Comparison of ENCODE assay signal across 9 cellular contexts in the genomic region with DNA sequence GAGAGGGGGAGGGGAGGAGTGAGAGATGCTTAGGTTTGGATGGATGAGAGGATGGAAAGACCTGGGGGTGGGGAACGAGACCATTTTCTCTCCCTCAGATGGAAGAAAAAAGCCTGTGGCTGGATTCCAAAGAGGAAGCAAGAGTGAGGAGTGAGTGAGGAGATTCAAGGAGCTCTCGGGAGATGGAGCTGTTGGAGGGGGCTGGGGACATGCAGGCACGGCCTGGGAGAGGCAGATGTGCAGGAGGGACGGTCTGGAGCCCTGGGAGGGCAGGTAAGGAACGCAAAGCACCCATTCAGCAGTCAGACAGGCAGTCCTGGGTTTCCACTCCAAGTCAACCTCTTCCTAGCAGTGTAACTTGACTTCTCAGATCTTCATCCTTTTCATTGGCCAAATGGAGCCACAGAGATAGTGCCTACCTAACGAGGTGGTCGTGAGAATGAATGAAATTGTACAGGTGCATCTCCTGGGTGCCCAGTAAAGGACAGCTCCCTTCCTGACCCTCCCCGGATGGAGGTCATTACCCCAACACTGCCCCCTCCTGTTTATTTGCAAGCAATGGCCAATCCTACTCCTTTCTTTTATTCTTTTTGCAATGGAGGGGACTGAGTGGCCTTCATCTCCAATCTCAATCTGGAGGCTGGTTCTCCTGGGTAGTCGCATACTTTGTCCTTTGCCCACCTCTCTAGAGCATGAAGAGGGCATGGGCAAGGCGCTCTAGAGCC. TPM values are rescaled to one million over a fixed set of nuclear protein-coding genes. Genes with fewer than 3 reads are reported as not detected.
A peak's percentile ranks its signal among the peaks of the same experiment; 100 is the strongest.
DNase-seq lines count a peak whose midpoint lies in the region; ATAC-seq and TF ChIP-seq lines count a peak whose summit lies in the region.
"Had no signal": no experiment of that assay in that cellular context is flagged by ENCODE, and none has a peak within 500 bp of the region (broad histone marks: within the 10 kb centered on the region; RNA-seq: fewer than 3 reads in every experiment).

No MANE protein-coding gene starts in this region.

- H3K9me3 Mint-ChIP-seq in CD4-positive, alpha-beta T cell, result no peaks in the 10 kb centered on the region

- POLR2A ChIA-PET in CD4-positive, alpha-beta T cell (lab: Charles Lee), result no interaction called here

- DNase-seq in CD4-positive, alpha-beta T cell, result no peak
- peak; percentile 85 for DNase-seq in H7
- DNase-seq in WERI-Rb-1, result peak; percentile 34
- no peak for DNase-seq in lower lobe of right lung
- DNase-seq in middle frontal gyrus (ENCODE audit: extremely low spot score, low spot score), result no peak
- DNase-seq: naive B cell had no signal

- ATAC-seq in CD4-positive, alpha-beta T cell (ENCODE audit: poor library complexity), result no peak
- no peak for ATAC-seq in lower lobe of right lung
- no peak for ATAC-seq in HG02884 (IDR thresholded peaks at IDR 0.05; ENCODE audit: unreplicated experiment)
- ATAC-seq in HG02870 (IDR thresholded peaks at IDR 0.05; ENCODE audit: unreplicated experiment), result no peak
- no peak for ATAC-seq in GM19395 (IDR thresholded peaks at IDR 0.05; ENCODE audit: unreplicated experiment)

- H3K36me3 Mint-ChIP-seq in CD4-positive, alpha-beta T cell (ENCODE audit: low read depth), result no peaks in the 10 kb centered on the region
- H3K36me3 Mint-ChIP-seq: naive B cell had no signal

- H3K4me1 Mint-ChIP-seq in CD4-positive, alpha-beta T cell (ENCODE audit: low read depth), result no peaks in the 10 kb centered on the region
- H3K4me1 Mint-ChIP-seq: naive B cell had no signal

- CTCF ChIA-PET in CD4-positive, alpha-beta T cell (lab: Charles Lee), result no interaction called here

- peaks cover 24% of the 10 kb centered on the region for H3K4me1 ChIP-seq in lower lobe of right lung

- H3K4me3 Mint-ChIP-seq in CD4-positive, alpha-beta T cell, result no peak overlapping the region

- H3K27me3 Mint-ChIP-seq in CD4-positive, alpha-beta T cell, result peaks cover 12% of the 10 kb centered on the region

- H3K36me3 ChIP-seq in H7 (replicated peaks; ENCODE audit: control insufficient read depth, insufficient read depth, low read length) (no peaks in the 10 kb centered on the region), WERI-Rb-1 (no peaks in the 10 kb centered on the region), lower lobe of right lung (no peaks in the 10 kb centered on the region)

- intact Hi-C loops in CD4-positive, alpha-beta T cell (cut with DNase I, micrococcal nuclease), result no loop called here
- intact Hi-C loops in lower lobe of right lung (cut with DNase I), result no loop called here

- H3K27ac Mint-ChIP-seq in CD4-positive, alpha-beta T cell, result no peak overlapping the region

- H3K27ac ChIP-seq in CD4-positive, alpha-beta T cell (ENCODE audit: low read depth, low read length), result no peak overlapping the region
- H3K27ac ChIP-seq in WERI-Rb-1, result no peak overlapping the region
- peak overlapping the region; percentile 41 for H3K27ac ChIP-seq in lower lobe of right lung

- no peaks in the 10 kb centered on the region for H3K27me3 ChIP-seq in CD4-positive, alpha-beta T cell (ENCODE audit: control insufficient read depth, insufficient read depth, low read length)
- H3K27me3 ChIP-seq in H7 (ENCODE audit: control insufficient read depth, insufficient read depth, low read length) (no peaks in the 10 kb centered on the region), WERI-Rb-1 (ENCODE audit: insufficient read depth, low read depth, severe bottlenecking) (no peaks in the 10 kb centered on the region), lower lobe of right lung (ENCODE audit: low read depth) (no peaks in the 10 kb centered on the region)

- H3K4me3 ChIP-seq in H7 (ENCODE audit: insufficient read depth, low read depth, low read length) (no peak overlapping the region), WERI-Rb-1 (ENCODE audit: low read depth, low read length) (no peak overlapping the region), lower lobe of right lung (no peak overlapping the region)

- peak; percentile 31 for TF ChIP-seq CTCF in CD4-positive, alpha-beta T cell (IDR thresholded peaks at IDR 0.05)
- TF ChIP-seq CTCF in WERI-Rb-1 (IDR thresholded peaks at IDR 0.05; ENCODE audit: low read depth, low read length) (peak; percentile 60), lower lobe of right lung (IDR thresholded peaks at IDR 0.05) (peak; percentile 32)

- H3K9me3 ChIP-seq in CD4-positive, alpha-beta T cell (ENCODE audit: control insufficient read depth, low read length), result no peaks in the 10 kb centered on the region
- no peaks in the 10 kb centered on the region for H3K9me3 ChIP-seq in WERI-Rb-1 (ENCODE audit: severe bottlenecking)
- no peaks in the 10 kb centered on the region for H3K9me3 ChIP-seq in lower lobe of right lung

RNA-seq across cellular contexts. Expression of a gene that starts 52.2 kb away (rescaled TPM):
- under 1 TPM in 1 of 2 experiments, not detected in 1; 0.17 TPM for total RNA-seq in CD4-positive, alpha-beta T cell
- 66.8 and 67.1 TPM in 2 replicates for total RNA-seq in H7 (2014; rRNA removed; shearing (Covaris generic))
- total RNA-seq in lower lobe of right lung, result 55.7 TPM

Comparison
In these comparisons a context has a peak if more than half of its experiments do, and no peak if none do; other contexts are left out.
1. DNase-seq: peak in H7 (single experiment) and WERI-Rb-1 (single experiment); none in CD4-positive, alpha-beta T cell (0 of 10), lower lobe of right lung (single experiment) and middle frontal gyrus (single experiment).
2. RNA of a gene that starts 52.2 kb away (total RNA-seq): 66.8 to 67.1 TPM in H7 and 55.7 TPM in lower lobe of right lung (single experiment); 0.17 TPM in CD4-positive, alpha-beta T cell; every median in the first group is over 10 times any median in the second.
3. Peak in every context shown above with its lines, with median percentiles within 50 percentile points of each other: CTCF ChIP-seq.